Comparison of ENCODE assay signal across 15 cellular contexts in the genomic region with DNA sequence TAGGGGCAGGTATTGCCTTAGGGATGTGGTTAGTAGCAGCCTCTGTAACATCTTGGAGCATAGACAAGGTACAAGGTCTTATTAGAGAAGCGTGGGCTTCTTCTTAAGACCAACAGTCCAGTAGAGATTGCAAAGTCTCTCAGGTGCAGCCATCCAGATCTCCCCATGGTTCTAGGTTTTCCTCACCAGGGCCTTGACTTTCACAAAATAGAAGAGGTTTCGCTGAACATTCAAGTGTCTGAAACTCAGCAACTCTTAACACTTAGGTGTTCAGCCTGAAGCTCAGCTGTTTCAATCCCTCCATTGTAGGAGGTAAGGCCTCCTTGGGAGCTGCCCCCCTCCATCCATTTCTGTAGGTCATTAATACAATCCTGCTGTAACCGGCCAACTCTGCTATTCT. TPM values are rescaled to one million over a fixed set of nuclear protein-coding genes. Genes with fewer than 3 reads are reported as not detected.
A peak's percentile ranks its signal among the peaks of the same experiment; 100 is the strongest.
DNase-seq lines count a peak whose midpoint lies in the region; ATAC-seq, FAIRE-seq and TF ChIP-seq lines count a peak whose summit lies in the region.
"Had no signal": no experiment of that assay in that cellular context is flagged by ENCODE, and none has a peak within 500 bp of the region (broad histone marks: within the 10 kb centered on the region; RNA-seq: fewer than 3 reads in every experiment).

No MANE protein-coding gene starts in this region.

- peaks cover 3% of the 10 kb centered on the region for H3K36me3 Mint-ChIP-seq in mesothelial cell of epicardium

- no peaks in the 10 kb centered on the region for H3K9me3 Mint-ChIP-seq in mesothelial cell of epicardium
- H3K9me3 Mint-ChIP-seq: CD4-positive, alpha-beta T cell; T-cell had no signal

- DNase-seq in DMS 273 (lab: John Stamatoyannopoulos, UW; ENCODE audit: unreplicated experiment): peak; percentile 8
- no peak for DNase-seq in DMS 273 treated with DMSO at 0.1 percent for 48 hours (lab: John Stamatoyannopoulos, UW)
- DNase-seq in GM19239 (ENCODE audit: insufficient read length, low spot score): no peak
- no peak for DNase-seq in mesothelial cell of epicardium (ENCODE audit: low spot score in 2 of 2, unreplicated experiment in 2 of 2)
- no peak for DNase-seq in DMS79 treated with DMSO at 0.1 percent for 48 hours (lab: John Stamatoyannopoulos, UW)
- DNase-seq in HK-2 (ENCODE audit: unreplicated experiment): no peak
- DNase-seq: BE2C; CD4-positive, alpha-beta T cell; NCI-H187; NCI-H446; PC-3; T-cell had no signal

- H3K4me3 Mint-ChIP-seq in mesothelial cell of epicardium: no peak overlapping the region
- H3K4me3 Mint-ChIP-seq: CD4-positive, alpha-beta T cell; T-cell had no signal

- peak overlapping the region; percentile 85 for H3K27ac Mint-ChIP-seq in mesothelial cell of epicardium
- H3K27ac Mint-ChIP-seq: CD4-positive, alpha-beta T cell; T-cell had no signal

- no peak for TF ChIP-seq CTCF in mesothelial cell of epicardium (IDR thresholded peaks at IDR 0.05; ENCODE audit: unreplicated experiment)

- H3K4me1 Mint-ChIP-seq in mesothelial cell of epicardium: peaks cover 22% of the 10 kb centered on the region

- FAIRE-seq in GM19239 (lab: Jason Lieb, UNC): peak; percentile 39
- FAIRE-seq: H1 had no signal

- ATAC-seq in HG03432 (IDR thresholded peaks at IDR 0.05; ENCODE audit: unreplicated experiment): peak; percentile 40
- ATAC-seq in HG03045 (IDR thresholded peaks at IDR 0.05; ENCODE audit: unreplicated experiment): no peak
- ATAC-seq: PC-3 had no signal

- H3K27me3 Mint-ChIP-seq in mesothelial cell of epicardium (ENCODE audit: low read depth): no peaks in the 10 kb centered on the region
- H3K27me3 Mint-ChIP-seq: CD4-positive, alpha-beta T cell; T-cell had no signal

RNA-seq across cellular contexts. Expression of gene GOPC, which starts 44.4 kb away (rescaled TPM):
- 46.1 to 47.3 TPM (median 47.0 TPM) in 3 replicates for total RNA-seq in mesothelial cell of epicardium
